ENCODE assay signal across 28 cellular contexts in the genomic region with DNA sequence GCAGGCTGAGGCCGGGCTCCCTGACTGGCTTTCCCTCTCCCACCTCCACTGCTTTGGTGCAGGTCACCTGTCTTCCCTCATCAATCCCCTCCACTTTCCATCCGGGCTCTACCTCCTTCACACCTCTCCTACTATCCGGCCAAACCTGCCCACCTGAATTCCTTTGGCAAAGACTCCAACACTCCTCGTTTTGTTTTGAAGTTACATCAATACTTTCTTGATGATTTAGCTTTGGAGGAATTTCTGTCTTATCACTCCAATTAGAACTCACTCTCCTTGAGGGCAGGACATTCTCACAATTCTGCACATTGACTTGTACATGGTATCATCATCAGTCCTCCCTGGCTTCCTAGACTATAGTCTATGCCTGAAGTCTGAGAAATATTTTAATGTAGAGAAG. TPM values are rescaled to one million over a fixed set of nuclear protein-coding genes. Genes with fewer than 3 reads are reported as not detected.
"Had no signal": no experiment of that assay in that cellular context is flagged by ENCODE, and none has a peak within 500 bp of the region (broad histone marks: within the 10 kb centered on the region; RNA-seq: fewer than 3 reads in every experiment).

No MANE protein-coding gene starts in this region.

- H3K4me1 Mint-ChIP-seq: endodermal cell had no signal

- H3K9me3 ChIP-seq: mucosa of descending colon, ovary, right atrium auricular region, stomach, thoracic aorta had no signal

- H3K27ac Mint-ChIP-seq: endodermal cell, natural killer cell, neural progenitor cell, type B pancreatic cell had no signal

- H3K4me3 ChIP-seq: coronary artery, hepatocyte, lung, mucosa of descending colon, neural progenitor cell, ovary, right atrium auricular region, stomach, thoracic aorta had no signal

- H3K27me3 Mint-ChIP-seq: type B pancreatic cell had no signal

- DNase-seq: effector CD4-positive, alpha-beta T cell; endodermal cell; erythroblast; foreskin melanocyte; head of caudate nucleus; kidney; left cardiac atrium; left ventricle myocardium superior; mucosa of descending colon; natural killer cell; nucleus accumbens; ovary; small intestine; stimulated activated CD4-positive, alpha-beta T cell treated with anti-CD3 and anti-CD28 coated beads, Interleukin-12 subunit alpha, Interleukin-12 subunit beta, amount 100 ng/mL, for 4 hours; stimulated activated naive CD4-positive, alpha-beta T cell; stomach; substantia nigra had no signal

- FAIRE-seq: endothelial cell of umbilical vein, kidney, small intestine, urothelium cell line had no signal

- H3K36me3 Mint-ChIP-seq: natural killer cell had no signal

- H2AFZ ChIP-seq: hepatocyte, neural progenitor cell had no signal

- H3K4me1 ChIP-seq: neural progenitor cell had no signal

- H3K4me2 ChIP-seq: hepatocyte, neural progenitor cell had no signal

- H3K79me2 ChIP-seq: hepatocyte had no signal

- H3K9me3 Mint-ChIP-seq: endodermal cell, natural killer cell, neural progenitor cell, type B pancreatic cell had no signal

- H3K36me3 ChIP-seq: neural progenitor cell, ovary had no signal

- H3K27me3 ChIP-seq: hepatocyte, neural progenitor cell, ovary, right atrium auricular region, stomach had no signal

- H3K27ac ChIP-seq: coronary artery, hepatocyte, neural progenitor cell, ovary, right atrium auricular region, stomach, thoracic aorta had no signal

- H3K4me3 Mint-ChIP-seq: endodermal cell, natural killer cell, neural progenitor cell, type B pancreatic cell had no signal

- H3K9ac ChIP-seq: neural progenitor cell had no signal

RNA-seq across cellular contexts. Expression of a gene that starts 20.4 kb away (rescaled TPM):
- total RNA-seq: dermis microvascular lymphatic vessel endothelial cell, endodermal cell, endothelial cell of umbilical vein, hepatocyte, kidney, left cardiac atrium, left ventricle myocardium superior, lung, mucosa of descending colon, natural killer cell, ovary, posterior vena cava, right atrium auricular region, stomach, thoracic aorta had no signal
- polyA plus RNA-seq: endothelial cell of umbilical vein, ovary, small intestine, stomach had no signal
